Comparison of ENCODE assay signal across 8 cellular contexts in genomic region chr11:124108158-124108557, GRCh38. TPM values are rescaled to one million over a fixed set of nuclear protein-coding genes. Genes with fewer than 3 reads are reported as not detected.
A peak's percentile ranks its signal among the peaks of the same experiment; 100 is the strongest.
DNase-seq lines count a peak whose midpoint lies in the region; ATAC-seq and TF ChIP-seq lines count a peak whose summit lies in the region.

No MANE protein-coding gene starts in this region.

- no peaks in the 10 kb centered on the region for H3K4me1 Mint-ChIP-seq in glutamatergic neuron (ENCODE audit: low read depth, unreplicated experiment)

- DNase-seq in OCI-LY7 (ENCODE audit: low spot score) (peak; percentile 14), iris pigment epithelial cell (ENCODE audit: low read depth) (peak; percentile 65), glutamatergic neuron (no peak), mesenteric fat pad (ENCODE audit: low spot score) (no peak)

- H3K79me2 ChIP-seq in OCI-LY7 (ENCODE audit: insufficient read depth, low read depth, low read length): no peaks in the 10 kb centered on the region

- H3K4me3 ChIP-seq in OCI-LY7 (ENCODE audit: low read depth, low read length, poor library complexity, severe bottlenecking): no peak overlapping the region

- H3K4me2 ChIP-seq in OCI-LY7 (ENCODE audit: low read length): no peak overlapping the region

- no peak overlapping the region for H3K27ac Mint-ChIP-seq in glutamatergic neuron (ENCODE audit: unreplicated experiment)

- no peaks in the 10 kb centered on the region for H3K9me3 Mint-ChIP-seq in glutamatergic neuron (ENCODE audit: unreplicated experiment)

- H3K36me3 ChIP-seq in OCI-LY7 (ENCODE audit: insufficient read depth, low read length): no peaks in the 10 kb centered on the region

- ATAC-seq in HG02623 (IDR thresholded peaks at IDR 0.05; ENCODE audit: unreplicated experiment) (peak; percentile 54), GM21528 (IDR thresholded peaks at IDR 0.05; ENCODE audit: low FRiP score, unreplicated experiment) (no peak), GM18517 (IDR thresholded peaks at IDR 0.05; ENCODE audit: unreplicated experiment) (no peak)

- no peaks in the 10 kb centered on the region for H3K36me3 Mint-ChIP-seq in glutamatergic neuron (ENCODE audit: unreplicated experiment)

- intact Hi-C loops in OCI-LY7 (cut with micrococcal nuclease; ENCODE audit: unreplicated experiment): loop anchor here (5.0 kb wide), 1 partner anchor 219 kb away; no protein-coding TSS in a partner anchor

- no peak overlapping the region for H3K27ac ChIP-seq in OCI-LY7 (ENCODE audit: low read depth, low read length, poor library complexity, severe bottlenecking)

- CTCF ChIA-PET in OCI-LY7 (lab: Charles Lee; ENCODE audit: unreplicated experiment): no interaction called here

- POLR2A ChIA-PET in OCI-LY7 (lab: Charles Lee): no interaction called here

- H3K9me2 ChIP-seq in OCI-LY7 (ENCODE audit: insufficient read depth, low read length): no peaks in the 10 kb centered on the region

- no peak overlapping the region for H3K4me3 Mint-ChIP-seq in glutamatergic neuron (ENCODE audit: unreplicated experiment)

- no peaks in the 10 kb centered on the region for H3K27me3 Mint-ChIP-seq in glutamatergic neuron (ENCODE audit: unreplicated experiment)

- no peak overlapping the region for H2AFZ ChIP-seq in OCI-LY7 (ENCODE audit: low read length)

- H3K4me1 ChIP-seq in OCI-LY7 (ENCODE audit: insufficient read depth, low read length, poor library complexity, severe bottlenecking): no peaks in the 10 kb centered on the region

- no peaks in the 10 kb centered on the region for H3K9me3 ChIP-seq in OCI-LY7 (ENCODE audit: low read length)

- peak; percentile 40 for TF ChIP-seq CTCF in GM12873 (IDR thresholded peaks at IDR 0.05; ENCODE audit: insufficient read depth, low read depth, low read length, missing control alignments)
- peak; percentile 60 for TF ChIP-seq CTCF in OCI-LY7 (conservative IDR thresholded peaks at IDR 0.05; ENCODE audit: low read length)
- no peak for TF ChIP-seq CTCF in glutamatergic neuron (IDR thresholded peaks at IDR 0.05; ENCODE audit: partially characterized antibody, unreplicated experiment)

- BruUV-seq in OCI-LY7 (replicated peaks; lab: Mats Ljungman, UMichigan): no TSS peak

- H4K20me1 ChIP-seq in OCI-LY7 (ENCODE audit: insufficient read depth, low read length): no peaks in the 10 kb centered on the region

RNA-seq across cellular contexts. Expression of gene VWA5A, which starts 7.1 kb away (rescaled TPM):
- 0.38 and 0.44 TPM in 2 replicates for total RNA-seq in OCI-LY7 (2014; rRNA removed; shearing (Covaris generic))
- 1.8 and 2.1 TPM in 2 replicates for total RNA-seq in OCI-LY7 (2022)
- 2.6 TPM for total RNA-seq in glutamatergic neuron (ENCODE audit: unreplicated experiment)
- total RNA-seq in mesenteric fat pad: 14.6 TPM

Comparison
In these comparisons a context has a peak if more than half of its experiments do, and no peak if none do; other contexts are left out.
1. DNase-seq: peak in OCI-LY7 (single experiment) and iris pigment epithelial cell (single experiment); none in glutamatergic neuron (single experiment) and mesenteric fat pad (single experiment).